ENCODE assay signal across 1 cellular context in genomic region chr1:241847796-241848668, GRCh38.
A peak's percentile ranks its signal among the peaks of the same experiment; 100 is the strongest.
TF ChIP-seq lines count a peak whose summit lies in the region.

Gene EXO1 (plus strand): TSS chr1:241848204. CDS start chr1:241850426, 2,222 bp downstream.

TF ChIP-seq in K562, 482 proteins besides CTCF, POLR2A, EP300 and RAD21 (continued from another document and continues in another):
- TF ChIP-seq, protein P1, sequence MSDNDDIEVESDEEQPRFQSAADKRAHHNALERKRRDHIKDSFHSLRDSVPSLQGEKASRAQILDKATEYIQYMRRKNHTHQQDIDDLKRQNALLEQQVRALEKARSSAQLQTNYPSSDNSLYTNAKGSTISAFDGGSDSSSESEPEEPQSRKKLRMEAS (CRISPR knock-in tag; IDR thresholded peaks at IDR 0.05): peak; percentile 86
- TF ChIP-seq POLR2H (tag; IDR thresholded peaks at IDR 0.05; ENCODE audit: low read depth): 0 out of 2 replicates have a peak, but pooled peaks have one; percentile 35
- TF ChIP-seq MEIS2 (IDR thresholded peaks at IDR 0.05; ENCODE audit: partially characterized antibody): peak; percentile 25
- TF ChIP-seq ZNF583 (CRISPR knock-in tag; IDR thresholded peaks at IDR 0.05): peak; percentile 31; the same call in 1 of the 2 replicates
- TF ChIP-seq SREBF2 (CRISPR knock-in tag; IDR thresholded peaks at IDR 0.05): peak; percentile 50; the same call in 1 of the 2 replicates
- TF ChIP-seq ZBED1 (IDR thresholded peaks at IDR 0.05): no peak; the same call in 1 of the 2 replicates
- TF ChIP-seq NR2C2 (CRISPR knock-in tag; IDR thresholded peaks at IDR 0.05): peak; percentile 88
- TF ChIP-seq NR2C2 (tag; IDR thresholded peaks at IDR 0.05): peak; percentile 92
- TF ChIP-seq ATF7 (IDR thresholded peaks at IDR 0.05): peak; percentile 96
- peak; percentile 98 for TF ChIP-seq RB1 (IDR thresholded peaks at IDR 0.05; ENCODE audit: low read depth)
- TF ChIP-seq, protein P2, sequence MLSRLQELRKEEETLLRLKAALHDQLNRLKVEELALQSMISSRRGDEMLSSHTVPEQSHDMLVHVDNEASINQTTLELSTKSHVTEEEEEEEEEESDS (CRISPR knock-in tag; IDR thresholded peaks at IDR 0.05): no peak
- TF ChIP-seq THAP12 (CRISPR knock-in tag; IDR thresholded peaks at IDR 0.05): peak; percentile 56; the same call in 1 of the 2 replicates
- TF ChIP-seq, protein P3, sequence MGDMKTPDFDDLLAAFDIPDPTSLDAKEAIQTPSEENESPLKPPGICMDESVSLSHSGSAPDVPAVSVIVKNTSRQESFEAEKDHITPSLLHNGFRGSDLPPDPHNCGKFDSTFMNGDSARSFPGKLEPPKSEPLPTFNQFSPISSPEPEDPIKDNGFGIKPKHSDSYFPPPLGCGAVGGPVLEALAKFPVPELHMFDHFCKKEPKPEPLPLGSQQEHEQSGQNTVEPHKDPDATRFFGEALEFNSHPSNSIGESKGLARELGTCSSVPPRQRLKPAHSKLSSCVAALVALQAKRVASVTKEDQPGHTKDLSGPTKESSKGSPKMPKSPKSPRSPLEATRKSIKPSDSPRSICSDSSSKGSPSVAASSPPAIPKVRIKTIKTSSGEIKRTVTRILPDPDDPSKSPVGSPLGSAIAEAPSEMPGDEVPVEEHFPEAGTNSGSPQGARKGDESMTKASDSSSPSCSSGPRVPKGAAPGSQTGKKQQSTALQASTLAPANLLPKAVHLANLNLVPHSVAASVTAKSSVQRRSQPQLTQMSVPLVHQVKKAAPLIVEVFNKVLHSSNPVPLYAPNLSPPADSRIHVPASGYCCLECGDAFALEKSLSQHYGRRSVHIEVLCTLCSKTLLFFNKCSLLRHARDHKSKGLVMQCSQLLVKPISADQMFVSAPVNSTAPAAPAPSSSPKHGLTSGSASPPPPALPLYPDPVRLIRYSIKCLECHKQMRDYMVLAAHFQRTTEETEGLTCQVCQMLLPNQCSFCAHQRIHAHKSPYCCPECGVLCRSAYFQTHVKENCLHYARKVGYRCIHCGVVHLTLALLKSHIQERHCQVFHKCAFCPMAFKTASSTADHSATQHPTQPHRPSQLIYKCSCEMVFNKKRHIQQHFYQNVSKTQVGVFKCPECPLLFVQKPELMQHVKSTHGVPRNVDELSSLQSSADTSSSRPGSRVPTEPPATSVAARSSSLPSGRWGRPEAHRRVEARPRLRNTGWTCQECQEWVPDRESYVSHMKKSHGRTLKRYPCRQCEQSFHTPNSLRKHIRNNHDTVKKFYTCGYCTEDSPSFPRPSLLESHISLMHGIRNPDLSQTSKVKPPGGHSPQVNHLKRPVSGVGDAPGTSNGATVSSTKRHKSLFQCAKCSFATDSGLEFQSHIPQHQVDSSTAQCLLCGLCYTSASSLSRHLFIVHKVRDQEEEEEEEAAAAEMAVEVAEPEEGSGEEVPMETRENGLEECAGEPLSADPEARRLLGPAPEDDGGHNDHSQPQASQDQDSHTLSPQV (IDR thresholded peaks at IDR 0.05): peak; percentile 43; the same call in 1 of the 2 replicates
- TF ChIP-seq HNRNPLL (IDR thresholded peaks at IDR 0.05; ENCODE audit: low read depth, low read length, poor library complexity, severe bottlenecking): peak; percentile 91
- peak; percentile 35; the same call in 1 of the 2 replicates for TF ChIP-seq ZSCAN29 (IDR thresholded peaks at IDR 0.05)
- 0 out of 2 replicates have a peak, but pooled peaks have one; percentile 20 for TF ChIP-seq ZNF830 (CRISPR knock-in tag; IDR thresholded peaks at IDR 0.05)
- peak; percentile 83 for TF ChIP-seq ATF1 (CRISPR knock-in tag; IDR thresholded peaks at IDR 0.05)
- TF ChIP-seq ATF1 (tag; IDR thresholded peaks at IDR 0.05): peak; percentile 99
- peak; percentile 69; the same call in 1 of the 2 replicates for TF ChIP-seq KHSRP (IDR thresholded peaks at IDR 0.05)
- TF ChIP-seq MBD1 (CRISPR knock-in tag; IDR thresholded peaks at IDR 0.05): no peak
- TF ChIP-seq MECOM (CRISPR knock-in tag; IDR thresholded peaks at IDR 0.05): no peak
- peak; percentile 80 for TF ChIP-seq ESRRA (IDR thresholded peaks at IDR 0.05; ENCODE audit: borderline replicate concordance, low read depth)
- no peak for TF ChIP-seq BRCA1 (IDR thresholded peaks at IDR 0.05)
- no peak for TF ChIP-seq BRCA1 (CRISPR knock-in tag; IDR thresholded peaks at IDR 0.05)
- peak; percentile 45 for TF ChIP-seq GATA2 (CRISPR knock-in tag; IDR thresholded peaks at IDR 0.05)
- peak; percentile 84 to 90 for TF ChIP-seq MAZ (CRISPR knock-in tag; conservative IDR thresholded peaks at IDR 0.05 in 1 of 2, IDR thresholded peaks at IDR 0.05 in 1 of 2)
- 0 out of 2 replicates have a peak, but pooled peaks have one; percentile 27 for TF ChIP-seq KLF13 (tag; IDR thresholded peaks at IDR 0.05; ENCODE audit: borderline replicate concordance, low read depth)
- TF ChIP-seq CREB3 (tag; conservative IDR thresholded peaks at IDR 0.05; ENCODE audit: low read depth): peak; percentile 64
- TF ChIP-seq RBM39 (optimal IDR thresholded peaks at IDR 0.05; ENCODE audit: low read depth, low read length): peak; percentile 72
- peak; percentile 93 for TF ChIP-seq ZBTB12 (CRISPR knock-in tag; IDR thresholded peaks at IDR 0.05)
- no peak for TF ChIP-seq ZNF318 (IDR thresholded peaks at IDR 0.05; ENCODE audit: borderline replicate concordance in 1 of 2, low read depth in 1 of 2)
- peak; percentile 37; the same call in 1 of the 2 replicates for TF ChIP-seq TCF7 (IDR thresholded peaks at IDR 0.05; ENCODE audit: borderline replicate concordance)
- TF ChIP-seq THRB (CRISPR knock-in tag; conservative IDR thresholded peaks at IDR 0.05): no peak
- peak; percentile 96 for TF ChIP-seq KDM5B (IDR thresholded peaks at IDR 0.05; ENCODE audit: insufficient replicate concordance, low read depth, low read length)
- peak; percentile 86; the same call in 1 of the 2 replicates for TF ChIP-seq KAT7 (CRISPR knock-in tag; IDR thresholded peaks at IDR 0.05; ENCODE audit: borderline replicate concordance)
